ENCODE assay signal across 31 cellular contexts in the genomic region with DNA sequence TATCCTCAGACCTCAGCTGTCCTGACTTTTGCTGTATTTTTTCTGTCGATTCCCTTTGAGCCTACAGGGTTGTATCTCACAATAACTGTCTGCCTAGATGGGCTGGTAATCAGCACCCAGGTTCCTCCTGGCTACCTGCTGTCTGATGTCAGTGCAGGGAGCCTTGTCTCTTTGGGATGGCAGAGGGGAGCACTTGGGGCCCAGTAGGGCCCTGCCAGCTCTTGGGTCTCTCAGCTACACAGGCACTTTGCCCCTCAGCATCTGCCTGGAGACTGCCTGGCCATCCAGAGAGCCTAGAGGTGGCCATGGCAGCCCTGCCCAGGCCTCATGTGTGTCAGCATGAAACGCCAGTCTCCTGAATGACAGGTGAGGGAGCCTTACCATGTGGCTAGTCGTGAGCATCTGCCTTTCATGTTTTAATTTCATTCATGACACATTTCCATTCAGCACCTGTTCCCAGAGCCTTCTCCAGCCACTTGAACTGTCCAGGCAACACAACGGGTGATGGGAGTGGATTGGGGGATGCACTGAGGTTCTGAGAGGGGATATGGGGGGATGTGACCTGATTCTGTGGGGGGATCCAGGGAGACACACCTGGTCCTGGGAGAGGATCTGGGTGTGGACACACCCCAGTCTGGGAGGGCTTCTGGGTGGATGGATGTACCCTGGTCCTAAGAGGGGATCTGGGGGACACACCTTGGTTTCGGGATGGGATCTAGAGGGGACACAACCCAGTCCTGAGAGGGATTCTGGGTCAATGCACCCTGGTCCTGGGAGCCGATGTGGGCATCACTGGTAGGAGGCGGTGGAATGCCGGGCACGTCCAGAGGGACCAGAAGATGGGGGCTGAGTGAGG. TPM values are rescaled to one million over a fixed set of nuclear protein-coding genes. Genes with fewer than 3 reads are reported as not detected.
A peak's percentile ranks its signal among the peaks of the same experiment; 100 is the strongest.
DNase-seq lines count a peak whose midpoint lies in the region; ATAC-seq and TF ChIP-seq lines count a peak whose summit lies in the region.
"Had no signal": no experiment of that assay in that cellular context is flagged by ENCODE, and none has a peak within 500 bp of the region (broad histone marks: within the 10 kb centered on the region; RNA-seq: fewer than 3 reads in every experiment).

No MANE protein-coding gene starts in this region.

- no CpG with 5 or more reads among the region's 9 CpGs for WGBS in H9 (ENCODE audit: extremely low coverage, insufficient read length, low lambda C conversion rate)
- WGBS in esophagus muscularis mucosa = 94% methylated on average over 8 of the region's 9 CpGs
- 93% methylated on average over 9 of the region's 9 CpGs for WGBS in hepatocyte (ENCODE audit: low lambda C conversion rate, missing lambda C conversion rate)

- H2BK5ac ChIP-seq in H9 (ENCODE audit: insufficient read length, low read length) = no peak overlapping the region

- H3K36me3 Mint-ChIP-seq in H9 (ENCODE audit: insufficient read depth in 1 of 3, low read depth in 3 of 3) (peaks cover 0 to 2% (median 0%) of the 10 kb centered on the region in 3 experiments; a peak in 2 of 7 replicates), osteocyte (ENCODE audit: unreplicated experiment) (no peaks in the 10 kb centered on the region)
- H3K36me3 Mint-ChIP-seq: activated naive CD4-positive, alpha-beta T cell treated with anti-CD3 and anti-CD28 coated beads, Interleukin-2, amount 10 ng/mL, durations not matched to agents 7 days and 5 days had no signal

- H3K23ac ChIP-seq in H9 (ENCODE audit: insufficient read length, low read depth, low read length) = no peak overlapping the region

- no peak overlapping the region for H3T11ph ChIP-seq in H9 (ENCODE audit: low read length)

- H3K27me3 Mint-ChIP-seq in H9 (ENCODE audit: low read depth) = no peaks in the 10 kb centered on the region
- H3K27me3 Mint-ChIP-seq in osteocyte (ENCODE audit: unreplicated experiment) = peaks cover 12% of the 10 kb centered on the region
- H3K27me3 Mint-ChIP-seq: activated naive CD4-positive, alpha-beta T cell treated with anti-CD3 and anti-CD28 coated beads, Interleukin-2, amount 10 ng/mL, durations not matched to agents 7 days and 5 days; stimulated activated naive CD8-positive, alpha-beta T cell treated with anti-CD3 and anti-CD28 coated beads, Interleukin-15, amount 100 ng/mL, for 72 hours had no signal

- no peaks in the 10 kb centered on the region for H4K20me1 ChIP-seq in H9 (ENCODE audit: control insufficient read depth, insufficient read depth, insufficient read length)
- H4K20me1 ChIP-seq in hepatocyte (ENCODE audit: insufficient read depth, poor library complexity, severe bottlenecking) = no peaks in the 10 kb centered on the region

- H3K9me2 ChIP-seq in hepatocyte (replicated peaks; ENCODE audit: insufficient read depth) = no peaks in the 10 kb centered on the region

- no peak overlapping the region for H3K18ac ChIP-seq in H9 (ENCODE audit: insufficient read length, low read depth, low read length)

- H3K4ac ChIP-seq in H9 (ENCODE audit: low read depth, low read length) = no peak overlapping the region

- H3K36me3 ChIP-seq in esophagus muscularis mucosa (no peaks in the 10 kb centered on the region), hepatocyte (replicated peaks; ENCODE audit: insufficient read depth, low read depth) (no peaks in the 10 kb centered on the region)
- H3K36me3 ChIP-seq: brain microvascular endothelial cell, HAP-1, thyroid gland had no signal

- ATAC-seq in HG03280 (IDR thresholded peaks at IDR 0.05; ENCODE audit: unreplicated experiment) = no peak
- ATAC-seq: left colon; stimulated activated naive CD8-positive, alpha-beta T cell treated with anti-CD3 and anti-CD28 coated beads, Interleukin-15, amount 100 ng/mL, for 72 hours had no signal

- peaks cover 22 to 30% of the 10 kb centered on the region in 2 experiments for H3K4me1 Mint-ChIP-seq in H9
- no peaks in the 10 kb centered on the region for H3K4me1 Mint-ChIP-seq in osteocyte (ENCODE audit: unreplicated experiment)
- H3K4me1 Mint-ChIP-seq: activated naive CD4-positive, alpha-beta T cell treated with anti-CD3 and anti-CD28 coated beads, Interleukin-2, amount 10 ng/mL, durations not matched to agents 7 days and 5 days; stimulated activated naive CD8-positive, alpha-beta T cell treated with anti-CD3 and anti-CD28 coated beads, Interleukin-15, amount 100 ng/mL, for 72 hours had no signal

- H4K91ac ChIP-seq in H9 (ENCODE audit: insufficient read length, low read depth, low read length) = no peak overlapping the region

- no peak for TF ChIP-seq EP300 in esophagus muscularis mucosa (IDR thresholded peaks at IDR 0.05)

- no peak overlapping the region for H3K14ac ChIP-seq in H9 (ENCODE audit: insufficient read depth, low read length)

- H3K56ac ChIP-seq in H9 (ENCODE audit: insufficient read length, low read depth, low read length) = no peak overlapping the region

- H3K9me3 ChIP-seq in H9 (ENCODE audit: control insufficient read depth, low read depth, low read length) (no peaks in the 10 kb centered on the region), esophagus muscularis mucosa (no peaks in the 10 kb centered on the region), hepatocyte (ENCODE audit: low read depth) (no peaks in the 10 kb centered on the region)
- H3K9me3 ChIP-seq: HAP-1, thyroid gland had no signal

- H4K8ac ChIP-seq in H9 (replicated peaks; ENCODE audit: insufficient read length, low read depth, low read length) = no peak overlapping the region

- H2BK12ac ChIP-seq in H9 (ENCODE audit: insufficient read length, low read depth, low read length) = no peak overlapping the region

- H3K27ac Mint-ChIP-seq in H9 (peak overlapping the region; percentile 53 to 88 (median 62); a peak in 4 of 7 replicates), osteocyte (ENCODE audit: unreplicated experiment) (no peak overlapping the region)
- H3K27ac Mint-ChIP-seq: activated naive CD4-positive, alpha-beta T cell treated with anti-CD3 and anti-CD28 coated beads, Interleukin-2, amount 10 ng/mL, durations not matched to agents 7 days and 5 days had no signal

- H3K4me1 ChIP-seq in H9 (ENCODE audit: insufficient read depth, low read length) = no peaks in the 10 kb centered on the region
- H3K4me1 ChIP-seq in esophagus muscularis mucosa = no peaks in the 10 kb centered on the region
- no peaks in the 10 kb centered on the region for H3K4me1 ChIP-seq in hepatocyte (ENCODE audit: insufficient read depth)
- H3K4me1 ChIP-seq: HAP-1 had no signal

- H2BK120ac ChIP-seq in H9 (ENCODE audit: low read depth, low read length, poor library complexity, severe bottlenecking) = no peak overlapping the region

- H3K79me2 ChIP-seq in H9 (ENCODE audit: insufficient read depth, low read length) = no peaks in the 10 kb centered on the region; the same call in 1 of the 2 replicates
- no peaks in the 10 kb centered on the region for H3K79me2 ChIP-seq in hepatocyte

- intact Hi-C loops in esophagus muscularis mucosa (cut with DNase I) = no loop called here

- H2BK15ac ChIP-seq in H9 (ENCODE audit: low read depth, low read length) = no peak overlapping the region

- no peak for TF ChIP-seq CTCF in H9 (conservative IDR thresholded peaks at IDR 0.05)
- no peak for TF ChIP-seq CTCF in esophagus muscularis mucosa (IDR thresholded peaks at IDR 0.05)
- TF ChIP-seq CTCF in osteocyte (IDR thresholded peaks at IDR 0.05) = no peak
- TF ChIP-seq CTCF in hepatocyte (IDR thresholded peaks at IDR 0.05; ENCODE audit: poor library complexity) = no peak

- H3K4me3 ChIP-seq in esophagus muscularis mucosa (no peak overlapping the region), hepatocyte (no peak overlapping the region)
- H3K4me3 ChIP-seq: HAP-1, SK-N-MC, thyroid gland had no signal

- no peak for TF ChIP-seq POLR2A in esophagus muscularis mucosa (IDR thresholded peaks at IDR 0.05; ENCODE audit: low read depth)

- H3K27ac ChIP-seq in H9 (ENCODE audit: insufficient read length, low read depth, low read length) (no peak overlapping the region), esophagus muscularis mucosa (replicated peaks in 1 of 4) (no peak overlapping the region), hepatocyte (no peak overlapping the region)
- H3K27ac ChIP-seq: brain microvascular endothelial cell, RWPE1, SK-N-MC, thyroid gland had no signal

- H3K4me2 ChIP-seq in H9 (ENCODE audit: insufficient read depth, insufficient read length, low read length) = no peak overlapping the region
- no peak overlapping the region for H3K4me2 ChIP-seq in hepatocyte

- no peaks in the 10 kb centered on the region for H3K79me1 ChIP-seq in H9 (ENCODE audit: insufficient read depth, low read depth, low read length, poor library complexity, severe bottlenecking)

- no peak overlapping the region for H2AK5ac ChIP-seq in H9 (ENCODE audit: insufficient read length, low read length)

- no peaks in the 10 kb centered on the region for H3K23me2 ChIP-seq in H9 (ENCODE audit: insufficient read length, low read depth, low read length, poor library complexity, severe bottlenecking)

- H3K4me3 Mint-ChIP-seq in H9 (no peak overlapping the region), osteocyte (ENCODE audit: unreplicated experiment) (no peak overlapping the region)
- H3K4me3 Mint-ChIP-seq: activated naive CD4-positive, alpha-beta T cell treated with anti-CD3 and anti-CD28 coated beads, Interleukin-2, amount 10 ng/mL, durations not matched to agents 7 days and 5 days; stimulated activated naive CD8-positive, alpha-beta T cell treated with anti-CD3 and anti-CD28 coated beads, Interleukin-15, amount 100 ng/mL, for 72 hours had no signal

- H3K9ac ChIP-seq in H9 (ENCODE audit: extremely low read depth, insufficient read length, low read length) = no peak overlapping the region

- no peaks in the 10 kb centered on the region for H3K27me3 ChIP-seq in H9 (ENCODE audit: insufficient read depth, low read length)
- no peaks in the 10 kb centered on the region for H3K27me3 ChIP-seq in esophagus muscularis mucosa
- H3K27me3 ChIP-seq in hepatocyte = no peaks in the 10 kb centered on the region
- H3K27me3 ChIP-seq: brain microvascular endothelial cell, thyroid gland had no signal

- H2BK20ac ChIP-seq in H9 (ENCODE audit: low read depth, low read length, poor library complexity, severe bottlenecking) = no peak overlapping the region

- H4K5ac ChIP-seq in H9 (ENCODE audit: insufficient read length, low read depth, low read length) = no peak overlapping the region

- H3K9me3 Mint-ChIP-seq in H9 (no peaks in the 10 kb centered on the region), osteocyte (ENCODE audit: unreplicated experiment) (no peaks in the 10 kb centered on the region)
- H3K9me3 Mint-ChIP-seq: activated naive CD4-positive, alpha-beta T cell treated with anti-CD3 and anti-CD28 coated beads, Interleukin-2, amount 10 ng/mL, durations not matched to agents 7 days and 5 days; stimulated activated naive CD8-positive, alpha-beta T cell treated with anti-CD3 and anti-CD28 coated beads, Interleukin-15, amount 100 ng/mL, for 72 hours had no signal

- H2AFZ ChIP-seq in H9 (ENCODE audit: low read length) (no peak overlapping the region), hepatocyte (no peak overlapping the region)

- DNase-seq in AG20443 (ENCODE audit: low spot score) (peak; percentile 6), H9 (peak; percentile 12), esophagus muscularis mucosa (ENCODE audit: extremely low spot score) (peak; percentile 90), osteocyte (ENCODE audit: extremely low spot score, unreplicated experiment) (peak; percentile 82), hepatocyte (ENCODE audit: low spot score) (no peak), SKM-1 treated with dmso at 0.1 percent for 144 hours (lab: John Stamatoyannopoulos, UW; ENCODE audit: unreplicated experiment) (no peak), NCI-H1092 (lab: John Stamatoyannopoulos, UW) (no peak)
- DNase-seq: activated CD4-positive, CD25-positive, alpha-beta regulatory T cell treated with anti-CD3 and anti-CD28 coated beads, Interleukin-2, amount 50 U/mL, for 72 hours; activated naive CD4-positive, alpha-beta T cell treated with anti-CD3 and anti-CD28 coated beads, Interleukin-2, amount 10 ng/mL, durations not matched to agents 7 days and 5 days; activated T-cell treated with anti-CD3 and anti-CD28 coated beads, Interleukin-2, amount 50 U/mL, for 48 hours; brain microvascular endothelial cell; DMS53; effector memory CD4-positive, alpha-beta T cell; foreskin fibroblast; KBM-7; left colon; mesenchymal stem cell; MM.1S; NCI-H1417 treated with DMSO at 0.1 percent for 48 hours; NCI-H2107; NCI-H774; occipital lobe; stimulated activated CD4-positive, alpha-beta T cell treated with anti-CD3 and anti-CD28 coated beads, Interleukin-1b, Interleukin-23, amount 100 ng/mL, for 48 hours; stimulated activated CD8-positive, alpha-beta memory T cell treated with anti-CD3 and anti-CD28 coated beads, Interleukin-4, amount 100 ng/mL, for 48 hours; stimulated activated naive CD8-positive, alpha-beta T cell treated with anti-CD3 and anti-CD28 coated beads, Interleukin-15, amount 100 ng/mL, for 72 hours; T-helper 2 cell had no signal

RNA-seq across cellular contexts. Expression of gene ADCY1, which starts 21.9 kb away (rescaled TPM):
- total RNA-seq in H9 (2021) (18.7 and 21.6 TPM in 2 replicates), esophagus muscularis mucosa (1 to 10 TPM in 3 of 4 donors, under 1 TPM in 1; 0.42 to 2.1 (median 1.2) TPM), osteocyte (0.05 and 0.08 TPM in 2 replicates), hepatocyte (2.9 and 3.0 TPM in 2 replicates)
- polyA plus RNA-seq in hepatocyte = 1.3 and 4.0 TPM in 2 replicates

Comparison
In these comparisons a context has a peak if more than half of its experiments do, and no peak if none do; other contexts are left out.
1. DNase-seq: peak in AG20443 (single experiment), H9 (single experiment), esophagus muscularis mucosa (single experiment) and osteocyte (single experiment); none in hepatocyte (single experiment), SKM-1 treated with dmso at 0.1 percent for 144 hours (single experiment) and NCI-H1092 (single experiment).